18 cellular contexts compared by ENCODE assay signal in the genomic region with DNA sequence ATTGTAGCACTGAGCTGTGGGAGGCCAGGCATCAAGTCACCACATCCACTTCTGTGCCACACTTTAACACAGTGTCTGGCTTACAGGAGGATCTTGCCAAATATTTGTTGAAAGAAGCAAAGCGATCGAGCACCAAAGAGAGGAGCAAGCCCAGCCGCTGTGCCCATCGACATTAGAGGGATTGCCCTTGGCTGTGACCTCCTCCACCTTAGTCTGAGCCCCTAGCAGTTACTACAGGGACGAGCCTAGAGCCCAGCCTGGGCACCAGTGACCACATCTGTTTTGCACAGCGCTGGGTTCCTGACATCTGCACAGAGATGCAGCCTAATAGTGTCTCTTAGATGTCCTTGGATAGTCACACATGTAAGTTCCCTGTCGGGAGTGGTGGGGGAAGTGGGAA. TPM values are rescaled to one million over a fixed set of nuclear protein-coding genes. Genes with fewer than 3 reads are reported as not detected.
DNase-seq lines count a peak whose midpoint lies in the region; ATAC-seq and TF ChIP-seq lines count a peak whose summit lies in the region.
"Had no signal": no experiment of that assay in that cellular context is flagged by ENCODE, and none has a peak within 500 bp of the region (broad histone marks: within the 10 kb centered on the region; RNA-seq: fewer than 3 reads in every experiment).

No MANE protein-coding gene starts in this region.

- ATAC-seq in Right ventricle myocardium inferior = no peak
- peak; percentile 54; the same call in 1 of the 2 replicates for ATAC-seq in Panc1
- no peak for ATAC-seq in aorta (ENCODE audit: low FRiP score)
- ATAC-seq: CD8-positive, alpha-beta T cell; HCT116 had no signal

- H3K27me3 Mint-ChIP-seq in endodermal cell (ENCODE audit: insufficient read depth) = peaks cover 7% of the 10 kb centered on the region

- BruUV-seq in Panc1 (replicated peaks; lab: Mats Ljungman, UMichigan) = no TSS peak

- no peak overlapping the region for H3K9ac ChIP-seq in endodermal cell (ENCODE audit: extremely low read depth, low read length, poor library complexity, severe bottlenecking)

- DNase-seq in Right ventricle myocardium inferior (ENCODE audit: missing footprints) (peak; percentile 14), left ventricle myocardium inferior (no peak), Panc1 (ENCODE audit: low read depth, low spot score) (no peak), endodermal cell (no peak), aorta (peak; percentile 10 to 33), G401 (ENCODE audit: low spot score) (no peak)
- no peak for DNase-seq in activated naive CD4-positive, alpha-beta T cell (lab: John Stamatoyannopoulos, UW)
- DNase-seq: CD8-positive, alpha-beta T cell; COR-L47; DND-41; GF-D8; KBM-7 had no signal

- peaks cover 4% of the 10 kb centered on the region for H3K9me3 Mint-ChIP-seq in endodermal cell

- H3K36me3 Mint-ChIP-seq in endodermal cell (ENCODE audit: low read depth) = no peaks in the 10 kb centered on the region
- H3K36me3 Mint-ChIP-seq: CD14-positive monocyte; CD8-positive, alpha-beta T cell had no signal

- H3K4me1 ChIP-seq in left ventricle myocardium inferior = peaks cover 16% of the 10 kb centered on the region
- H3K4me1 ChIP-seq in Panc1 (ENCODE audit: control insufficient read depth, insufficient read depth, low read length) = peaks cover 3% of the 10 kb centered on the region; the same call in 1 of the 2 replicates
- peaks cover 5% of the 10 kb centered on the region for H3K4me1 ChIP-seq in endodermal cell (ENCODE audit: control insufficient read depth, insufficient read depth, low read length)
- H3K4me1 ChIP-seq in aorta (ENCODE audit: control insufficient read depth in 1 of 2, insufficient read depth in 2 of 2, low read length in 2 of 2) = no peaks in the 10 kb centered on the region

- CTCF ChIA-PET in Panc1 (lab: Charles Lee) = no interaction called here

- intact Hi-C loops in Right ventricle myocardium inferior (cut with DNase I) (no loop called here), left ventricle myocardium inferior (cut with micrococcal nuclease) (no loop called here), Panc1 (cut with micrococcal nuclease; ENCODE audit: unreplicated experiment) (no loop called here), aorta (cut with DNase I) (no loop called here)

- peaks cover 87% of the 10 kb centered on the region for H3K27me3 ChIP-seq in left ventricle myocardium inferior (ENCODE audit: low read depth)
- H3K27me3 ChIP-seq in Panc1 (ENCODE audit: control insufficient read depth, insufficient read depth, low read length) = no peaks in the 10 kb centered on the region
- no peaks in the 10 kb centered on the region for H3K27me3 ChIP-seq in endodermal cell (ENCODE audit: control insufficient read depth, insufficient read depth, low read length, poor library complexity, severe bottlenecking)
- H3K27me3 ChIP-seq in aorta (ENCODE audit: control insufficient read depth in 1 of 2, insufficient read depth in 2 of 2, low read length in 1 of 2) = no peaks in the 10 kb centered on the region

- no peak overlapping the region for H3K27ac Mint-ChIP-seq in endodermal cell
- H3K27ac Mint-ChIP-seq: CD14-positive monocyte; CD8-positive, alpha-beta T cell had no signal

- no peaks in the 10 kb centered on the region for H3K9me3 ChIP-seq in left ventricle myocardium inferior (replicated peaks)
- no peaks in the 10 kb centered on the region for H3K9me3 ChIP-seq in Panc1 (ENCODE audit: control insufficient read depth, insufficient read depth, low read depth, low read length)
- H3K9me3 ChIP-seq in endodermal cell (ENCODE audit: control insufficient read depth, low read length) = no peaks in the 10 kb centered on the region
- H3K9me3 ChIP-seq in aorta (ENCODE audit: control insufficient read depth, low read length) = no peaks in the 10 kb centered on the region

- no peak overlapping the region for H3K4me3 Mint-ChIP-seq in endodermal cell
- H3K4me3 Mint-ChIP-seq: CD14-positive monocyte; CD8-positive, alpha-beta T cell had no signal

- in situ Hi-C loops in Panc1 (cut with HindIII; ENCODE audit: low pct_unique_long_range_greater_than_20kb, low sequenced_read_pairs) = no loop called here
- in situ Hi-C loops in G401 (cut with HindIII; ENCODE audit: low sequenced_read_pairs) = no loop called here

- POLR2A ChIA-PET in Panc1 (lab: Charles Lee) = no interaction called here

- peaks cover 11% of the 10 kb centered on the region for H3K4me1 Mint-ChIP-seq in endodermal cell
- H3K4me1 Mint-ChIP-seq: CD14-positive monocyte had no signal

- H3K4me3 ChIP-seq in left ventricle myocardium inferior (no peak overlapping the region), Panc1 (ENCODE audit: low read depth in 2 of 2, low read length in 2 of 2) (no peak overlapping the region), endodermal cell (ENCODE audit: low read length) (no peak overlapping the region), aorta (ENCODE audit: low read length in 2 of 2) (no peak overlapping the region)

- H3K36me3 ChIP-seq in left ventricle myocardium inferior (no peaks in the 10 kb centered on the region), Panc1 (ENCODE audit: control insufficient read depth, insufficient read depth, low read length) (no peaks in the 10 kb centered on the region), endodermal cell (ENCODE audit: control insufficient read depth, insufficient read depth, low read length) (no peaks in the 10 kb centered on the region), aorta (ENCODE audit: control insufficient read depth in 1 of 2, insufficient read depth in 2 of 2, low read length in 1 of 2) (no peaks in the 10 kb centered on the region)

- H3K27ac ChIP-seq in left ventricle myocardium inferior (replicated peaks) = no peak overlapping the region
- H3K27ac ChIP-seq in Panc1 (ENCODE audit: low read length) = no peak overlapping the region
- H3K27ac ChIP-seq in endodermal cell (ENCODE audit: low read depth, low read length) = no peak overlapping the region
- no peak overlapping the region for H3K27ac ChIP-seq in aorta (ENCODE audit: low read depth in 1 of 2, low read length in 2 of 2)
- H3K27ac ChIP-seq: 22Rv1, HL-60 had no signal

- TF ChIP-seq CTCF in left ventricle myocardium inferior (IDR thresholded peaks at IDR 0.05; ENCODE audit: borderline replicate concordance) (no peak), Panc1 (IDR thresholded peaks at IDR 0.05) (no peak), endodermal cell (conservative IDR thresholded peaks at IDR 0.05) (peak; percentile 34)

- 88 to 89% methylated on average over 5 to 7 of the region's 7 CpGs for WGBS in endodermal cell (ENCODE audit: insufficient coverage in 1 of 2, insufficient read length in 1 of 2), 2 experiments
- WGBS in aorta, 2 donors = 85 to 89% methylated on average over 7 of the region's 7 CpGs

RNA-seq across cellular contexts. Expression of a gene that starts 17.7 kb away (rescaled TPM):
- total RNA-seq in Right ventricle myocardium inferior (not detected), left ventricle myocardium inferior (0.16 TPM), Panc1 (2021; ENCODE audit: unreplicated experiment) (0.62 TPM), endodermal cell (1 to 10 TPM; 1.7 to 3.5 TPM), aorta (not detected)
- polyA plus RNA-seq in Panc1 (2012; ENCODE audit: insufficient read length) = 0.17 TPM
- 1.9 TPM for polyA plus RNA-seq in endodermal cell (2013, experiment 1 of 2)
- polyA plus RNA-seq in endodermal cell (2013, experiment 2 of 2) = 1.6 TPM
- not detected for polyA plus RNA-seq in aorta
- 0.37 and 0.51 TPM in 2 replicates for total RNA-seq in G401 (2014; rRNA removed; shearing (Covaris generic))
- total RNA-seq: A673; CD8-positive, alpha-beta T cell had no signal
- polyA plus RNA-seq: BJ, CD14-positive monocyte had no signal

Comparison
In these comparisons a context has a peak if more than half of its experiments do, and no peak if none do; other contexts are left out.
1. DNase-seq: peak in Right ventricle myocardium inferior (single experiment) and aorta (2 of 2); none in left ventricle myocardium inferior (single experiment), Panc1 (single experiment), endodermal cell (single experiment), G401 (single experiment) and activated naive CD4-positive, alpha-beta T cell (0 of 4).